8 cellular contexts compared by ENCODE assay signal in genomic region chr6:138815797-138816528, GRCh38. TPM values are rescaled to one million over a fixed set of nuclear protein-coding genes. Genes with fewer than 3 reads are reported as not detected.
DNase-seq lines count a peak whose midpoint lies in the region; ATAC-seq and TF ChIP-seq lines count a peak whose summit lies in the region.

No MANE protein-coding gene starts in this region.

- TF ChIP-seq CTCF in MCF 10A (IDR thresholded peaks at IDR 0.05; ENCODE audit: unreplicated experiment) (peak; percentile 72), transverse colon (IDR thresholded peaks at IDR 0.05) (peak; percentile 70 to 80 (median 75))

- no peaks in the 10 kb centered on the region for H3K36me3 ChIP-seq in transverse colon

- peak; percentile 73 for ATAC-seq in GM21528 (IDR thresholded peaks at IDR 0.05; ENCODE audit: low FRiP score, unreplicated experiment)

- no peaks in the 10 kb centered on the region for H3K9me3 Mint-ChIP-seq in MCF 10A (ENCODE audit: unreplicated experiment)

- no peaks in the 10 kb centered on the region for H3K36me3 Mint-ChIP-seq in MCF 10A (ENCODE audit: insufficient read depth, unreplicated experiment)

- in situ Hi-C loops in transverse colon (cut with MboI; ENCODE audit: low pct_ligation_motif_present in 1 of 4, low pct_unique_long_range_greater_than_20kb in 1 of 4, low sequenced_read_pairs in 3 of 4) = loop anchor here (5.0 to 25.0 kb wide), 7 partner anchors 169 to 551 kb away; partner anchors contain the start of genes CITED2 (in 2 of the 4) and REPS1 (in 2 of the 4)

- peaks cover 0 to 26% (median 13%) of the 10 kb centered on the region in 4 donors for H3K4me1 ChIP-seq in transverse colon

- WGBS in transverse colon (ENCODE audit: low coverage in 1 of 2), 2 donors = 0 to 25% methylated on average over 1 to 4 of the region's 4 CpGs

- H3K4me3 Mint-ChIP-seq in MCF 10A (ENCODE audit: unreplicated experiment) = no peak overlapping the region

- no peak for TF ChIP-seq EP300 in transverse colon (IDR thresholded peaks at IDR 0.05; ENCODE audit: low read depth)

- POLR2A ChIA-PET in MCF 10A (lab: Yijun Ruan, JAX) = interaction anchor here (0.7 to 4.1 kb wide), 4 partner anchors 8 to 548 kb away, joined by 3 to 28 read pairs (median 4); partner anchors contain the start of gene REPS1

- H3K27ac ChIP-seq in transverse colon = peak overlapping the region; percentile 15 to 37 (median 21)

- CTCF ChIA-PET in MCF 10A (lab: Yijun Ruan, JAX) = interaction anchor here (0.5 to 4.5 kb wide), 29 partner anchors 11 to 549 kb away, joined by 3 to 44 read pairs (median 4); partner anchors contain the start of gene REPS1

- no peak overlapping the region for H3K27ac Mint-ChIP-seq in MCF 10A (ENCODE audit: low read depth, unreplicated experiment)

- no peaks in the 10 kb centered on the region for H3K9me3 ChIP-seq in transverse colon

- BruUV-seq in MCF 10A (replicated peaks; lab: Mats Ljungman, UMichigan) = no TSS peak

- TF ChIP-seq POLR2A in transverse colon (IDR thresholded peaks at IDR 0.05) = no peak

- peaks cover 10% of the 10 kb centered on the region for H3K4me1 Mint-ChIP-seq in MCF 10A (ENCODE audit: insufficient read depth, unreplicated experiment)

- intact Hi-C loops in MCF 10A (cut with micrococcal nuclease) (loop anchor here (1.0 to 5.0 kb wide), 4 partner anchors 172 to 548 kb away; partner anchors contain the start of genes HECA and REPS1), transverse colon (cut with DNase I; ENCODE audit: low total_unique reads) (loop anchor here (5.0 kb wide), 1 partner anchor 171 kb away; the partner anchor contains the start of gene REPS1)

- H3K27me3 ChIP-seq in transverse colon = no peaks in the 10 kb centered on the region

- no peak overlapping the region for H3K4me3 ChIP-seq in transverse colon

- H3K27me3 Mint-ChIP-seq in MCF 10A (ENCODE audit: insufficient read depth, unreplicated experiment) = no peaks in the 10 kb centered on the region

- peak; percentile 18 for DNase-seq in GDM1 (lab: John Stamatoyannopoulos, UW)
- peak; percentile 44 for DNase-seq in HuH-7 (ENCODE audit: low spot score)
- DNase-seq in NOMO-1 treated with DMSO at 0.1 percent for 48 hours (lab: John Stamatoyannopoulos, UW; ENCODE audit: unreplicated experiment) = peak; percentile 58
- peak; percentile 72 for DNase-seq in MCF 10A (ENCODE audit: unreplicated experiment)
- DNase-seq in kidney glomerular epithelial cell (lab: John Stamatoyannopoulos, UW) = peak; percentile 72
- no peak for DNase-seq in transverse colon
- DNase-seq in activated naive CD4-positive, alpha-beta T cell treated with Interleukin-2 at 50 U/mL for 16 hours = no peak

RNA-seq across cellular contexts. Expression of gene ECT2L, which starts 20.1 kb away (rescaled TPM):
- total RNA-seq in MCF 10A (2022) (not detected in 2 replicates), transverse colon (under 1 TPM in 1 of 4 donors, not detected in 3; 0.16 TPM)

RNA-seq across cellular contexts. Expression of gene CCDC28A, which starts 42.4 kb away (rescaled TPM):
- total RNA-seq in MCF 10A (2022) (14.8 and 15.8 TPM in 2 replicates), transverse colon (10 to 100 TPM; 12.0 to 31.4 (median 19.6) TPM)

Comparison
In these comparisons a context has a peak if more than half of its experiments do, and no peak if none do; other contexts are left out.
1. DNase-seq: peak in GDM1 (single experiment), HuH-7 (single experiment), NOMO-1 treated with DMSO at 0.1 percent for 48 hours (single experiment), MCF 10A (single experiment) and kidney glomerular epithelial cell (single experiment); none in transverse colon (single experiment) and activated naive CD4-positive, alpha-beta T cell treated with Interleukin-2 at 50 U/mL for 16 hours (single experiment).